Comparison of ENCODE assay signal across 8 cellular contexts in genomic region chr21:39386194-39386593, GRCh38. TPM values are rescaled to one million over a fixed set of nuclear protein-coding genes. Genes with fewer than 3 reads are reported as not detected.
A peak's percentile ranks its signal among the peaks of the same experiment; 100 is the strongest.
DNase-seq lines count a peak whose midpoint lies in the region; ATAC-seq and TF ChIP-seq lines count a peak whose summit lies in the region.

No MANE protein-coding gene starts in this region.

- ATAC-seq in stimulated activated naive B cell treated with anti-CD40 and anti-IgM and Interleukin-4, amounts not matched to agents 10 μg/mL and 1 μg/mL and 100 μg/mL, for 72 hours (replicated peaks) = no peak
- no peak for ATAC-seq in GM18870 (IDR thresholded peaks at IDR 0.05; ENCODE audit: unreplicated experiment)

- H3K4me3 Mint-ChIP-seq in activated T-helper 1 cell treated with anti-CD3 and anti-CD28 coated beads, Interleukin-12 subunit alpha, Interleukin-12 subunit beta, Interleukin-2, Interleukin-4 antibody, amounts not matched to agents 30 ng/mL and 10 ng/mL and 1 ng/mL, durations not matched to agents 14 hours and 24 hours and 36 hours = peak overlapping the region; percentile 70
- peak overlapping the region; percentile 62 to 64 for H3K4me3 Mint-ChIP-seq in stimulated activated naive B cell treated with anti-CD40 and anti-IgM and Interleukin-4, amounts not matched to agents 10 μg/mL and 1 μg/mL and 100 μg/mL, for 72 hours

- DNase-seq in NCI-H82 (lab: John Stamatoyannopoulos, UW) (peak; percentile 27), NCI-H82 treated with DMSO at 0.1 percent for 48 hours (lab: John Stamatoyannopoulos, UW; ENCODE audit: unreplicated experiment) (no peak), left ventricle myocardium inferior (no peak), KG1 (lab: John Stamatoyannopoulos, UW) (no peak), NCI-H2171 treated with DMSO at 0.1 percent for 48 hours (lab: John Stamatoyannopoulos, UW) (no peak)
- DNase-seq in activated T-helper 1 cell treated with anti-CD3 and anti-CD28 coated beads, Interleukin-12 subunit alpha, Interleukin-12 subunit beta, Interleukin-2, Interleukin-4 antibody, amounts not matched to agents 30 ng/mL and 10 ng/mL and 1 ng/mL, durations not matched to agents 14 hours and 24 hours and 36 hours (ENCODE audit: low spot score) = no peak
- DNase-seq in stimulated activated naive B cell treated with anti-CD40 and anti-IgM and Interleukin-4, amounts not matched to agents 10 μg/mL and 1 μg/mL and 100 μg/mL, for 72 hours = no peak

- H3K27ac Mint-ChIP-seq in activated T-helper 1 cell treated with anti-CD3 and anti-CD28 coated beads, Interleukin-12 subunit alpha, Interleukin-12 subunit beta, Interleukin-2, Interleukin-4 antibody, amounts not matched to agents 30 ng/mL and 10 ng/mL and 1 ng/mL, durations not matched to agents 14 hours and 24 hours and 36 hours = peak overlapping the region; percentile 44
- no peak overlapping the region for H3K27ac Mint-ChIP-seq in stimulated activated naive B cell treated with anti-CD40 and anti-IgM and Interleukin-4, amounts not matched to agents 10 μg/mL and 1 μg/mL and 100 μg/mL, for 72 hours

- H3K9me3 ChIP-seq in left ventricle myocardium inferior (replicated peaks) = no peaks in the 10 kb centered on the region

- peaks cover 58% of the 10 kb centered on the region for H3K4me1 ChIP-seq in left ventricle myocardium inferior

- H3K4me3 ChIP-seq in left ventricle myocardium inferior = peak overlapping the region; percentile 63

- intact Hi-C loops in activated T-helper 1 cell treated with anti-CD3 and anti-CD28 coated beads, Interleukin-12 subunit alpha, Interleukin-12 subunit beta, Interleukin-2, Interleukin-4 antibody, amounts not matched to agents 30 ng/mL and 10 ng/mL and 1 ng/mL, durations not matched to agents 14 hours and 24 hours and 36 hours (cut with micrococcal nuclease) = loop anchor here (5.0 kb wide), 1 partner anchor 654 kb away; no protein-coding TSS in a partner anchor
- intact Hi-C loops in left ventricle myocardium inferior (cut with micrococcal nuclease) = no loop called here

- peaks cover 31% of the 10 kb centered on the region for H3K4me1 Mint-ChIP-seq in activated T-helper 1 cell treated with anti-CD3 and anti-CD28 coated beads, Interleukin-12 subunit alpha, Interleukin-12 subunit beta, Interleukin-2, Interleukin-4 antibody, amounts not matched to agents 30 ng/mL and 10 ng/mL and 1 ng/mL, durations not matched to agents 14 hours and 24 hours and 36 hours (ENCODE audit: low read depth)
- peaks cover 13 to 39% of the 10 kb centered on the region in 2 donors for H3K4me1 Mint-ChIP-seq in stimulated activated naive B cell treated with anti-CD40 and anti-IgM and Interleukin-4, amounts not matched to agents 10 μg/mL and 1 μg/mL and 100 μg/mL, for 72 hours

- H3K27me3 Mint-ChIP-seq in activated T-helper 1 cell treated with anti-CD3 and anti-CD28 coated beads, Interleukin-12 subunit alpha, Interleukin-12 subunit beta, Interleukin-2, Interleukin-4 antibody, amounts not matched to agents 30 ng/mL and 10 ng/mL and 1 ng/mL, durations not matched to agents 14 hours and 24 hours and 36 hours (ENCODE audit: insufficient read depth) = no peaks in the 10 kb centered on the region
- no peaks in the 10 kb centered on the region for H3K27me3 Mint-ChIP-seq in stimulated activated naive B cell treated with anti-CD40 and anti-IgM and Interleukin-4, amounts not matched to agents 10 μg/mL and 1 μg/mL and 100 μg/mL, for 72 hours

- H3K27me3 ChIP-seq in left ventricle myocardium inferior (ENCODE audit: low read depth) = no peaks in the 10 kb centered on the region

- H3K36me3 ChIP-seq in left ventricle myocardium inferior = peaks cover 7% of the 10 kb centered on the region

- TF ChIP-seq CTCF in left ventricle myocardium inferior (IDR thresholded peaks at IDR 0.05; ENCODE audit: borderline replicate concordance) = no peak

- H3K9me3 Mint-ChIP-seq in activated T-helper 1 cell treated with anti-CD3 and anti-CD28 coated beads, Interleukin-12 subunit alpha, Interleukin-12 subunit beta, Interleukin-2, Interleukin-4 antibody, amounts not matched to agents 30 ng/mL and 10 ng/mL and 1 ng/mL, durations not matched to agents 14 hours and 24 hours and 36 hours = no peaks in the 10 kb centered on the region
- H3K9me3 Mint-ChIP-seq in stimulated activated naive B cell treated with anti-CD40 and anti-IgM and Interleukin-4, amounts not matched to agents 10 μg/mL and 1 μg/mL and 100 μg/mL, for 72 hours = no peaks in the 10 kb centered on the region

- H3K27ac ChIP-seq in left ventricle myocardium inferior (replicated peaks) = peak overlapping the region; percentile 83

- H3K36me3 Mint-ChIP-seq in activated T-helper 1 cell treated with anti-CD3 and anti-CD28 coated beads, Interleukin-12 subunit alpha, Interleukin-12 subunit beta, Interleukin-2, Interleukin-4 antibody, amounts not matched to agents 30 ng/mL and 10 ng/mL and 1 ng/mL, durations not matched to agents 14 hours and 24 hours and 36 hours (ENCODE audit: low read depth) = peaks cover 4% of the 10 kb centered on the region
- H3K36me3 Mint-ChIP-seq in stimulated activated naive B cell treated with anti-CD40 and anti-IgM and Interleukin-4, amounts not matched to agents 10 μg/mL and 1 μg/mL and 100 μg/mL, for 72 hours = peaks cover 8 to 12% of the 10 kb centered on the region in 2 donors

RNA-seq across cellular contexts. Expression of gene HMGN1, which starts 37.3 kb away (rescaled TPM):
- total RNA-seq in activated T-helper 1 cell treated with anti-CD3 and anti-CD28 coated beads, Interleukin-12 subunit alpha, Interleukin-12 subunit beta, Interleukin-2, Interleukin-4 antibody, amounts not matched to agents 30 ng/mL and 10 ng/mL and 1 ng/mL, durations not matched to agents 14 hours and 24 hours and 36 hours = 313 and 314 TPM in 2 replicates
- total RNA-seq in left ventricle myocardium inferior = 64.5 TPM

RNA-seq across cellular contexts. Expression of gene LCA5L, which starts 59.4 kb away (rescaled TPM):
- not detected in 2 replicates for total RNA-seq in activated T-helper 1 cell treated with anti-CD3 and anti-CD28 coated beads, Interleukin-12 subunit alpha, Interleukin-12 subunit beta, Interleukin-2, Interleukin-4 antibody, amounts not matched to agents 30 ng/mL and 10 ng/mL and 1 ng/mL, durations not matched to agents 14 hours and 24 hours and 36 hours
- 0.80 TPM for total RNA-seq in left ventricle myocardium inferior
